28 cellular contexts compared by ENCODE assay signal in the genomic region with DNA sequence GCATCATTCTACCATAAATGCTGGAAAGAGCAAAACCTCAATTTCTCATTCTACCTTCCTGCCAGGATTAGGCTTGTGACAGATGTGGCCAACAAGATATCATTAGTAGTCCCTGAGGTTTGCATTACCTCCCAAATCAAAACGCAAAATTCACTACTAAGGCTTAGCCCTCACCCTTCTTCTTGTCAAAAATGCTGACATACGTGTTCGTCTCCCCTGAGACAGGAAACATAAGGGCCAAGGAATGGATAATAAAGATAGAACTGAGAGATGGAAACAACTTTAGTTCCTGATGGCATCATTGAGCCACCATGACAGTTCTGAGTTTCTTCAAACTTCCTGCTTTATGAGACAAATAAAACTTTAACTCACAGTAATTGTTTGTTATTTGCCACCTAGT.
"Had no signal": no experiment of that assay in that cellular context is flagged by ENCODE, and none has a peak within 500 bp of the region (broad histone marks: within the 10 kb centered on the region; RNA-seq: fewer than 3 reads in every experiment).

No MANE protein-coding gene starts in this region.

- ATAC-seq: effector memory CD8-positive, alpha-beta T cell; esophagus mucosa; foreskin keratinocyte; gastrocnemius medialis; gastroesophageal sphincter; heart left ventricle; heart right ventricle had no signal

- FAIRE-seq: colon, endometrium, endothelial cell of umbilical vein, frontal cortex had no signal

- H3K36me3 ChIP-seq: colonic mucosa, esophagus muscularis mucosa, esophagus squamous epithelium, gastrocnemius medialis, gastroesophageal sphincter, heart left ventricle, heart right ventricle had no signal

- H3K9me3 ChIP-seq: colonic mucosa, esophagus muscularis mucosa, esophagus squamous epithelium, gastrocnemius medialis, gastroesophageal sphincter had no signal

- DNase-seq: colonic mucosa; cortex of kidney; dermis blood vessel endothelial cell; dorsolateral prefrontal cortex; effector CD4-positive, alpha-beta T cell; effector CD8-positive, alpha-beta T cell; effector memory CD4-positive, alpha-beta T cell; effector memory CD8-positive, alpha-beta T cell; endodermal cell; erythroblast; esophagus squamous epithelium; foreskin fibroblast; foreskin keratinocyte; foreskin melanocyte; gastrocnemius medialis; glutamatergic neuron; head of caudate nucleus; heart left ventricle; heart right ventricle had no signal

- H3K27ac ChIP-seq: colonic mucosa, coronary artery, epithelial cell of prostate, esophagus muscularis mucosa, esophagus squamous epithelium, foreskin keratinocyte, gastrocnemius medialis, gastroesophageal sphincter, heart left ventricle, heart right ventricle had no signal

- H3K27me3 ChIP-seq: colonic mucosa, dorsolateral prefrontal cortex, esophagus muscularis mucosa, esophagus squamous epithelium, foreskin keratinocyte, gastrocnemius medialis, gastroesophageal sphincter, heart left ventricle, heart right ventricle had no signal

- H3K4me3 ChIP-seq: colonic mucosa, coronary artery, dorsolateral prefrontal cortex, esophagus muscularis mucosa, esophagus squamous epithelium, gastrocnemius medialis, gastroesophageal sphincter, heart left ventricle, heart right ventricle had no signal

- H3K4me1 ChIP-seq: colonic mucosa, esophagus squamous epithelium, foreskin keratinocyte, gastrocnemius medialis, heart left ventricle, heart right ventricle had no signal
